8 cellular contexts compared by ENCODE assay signal in the genomic region with DNA sequence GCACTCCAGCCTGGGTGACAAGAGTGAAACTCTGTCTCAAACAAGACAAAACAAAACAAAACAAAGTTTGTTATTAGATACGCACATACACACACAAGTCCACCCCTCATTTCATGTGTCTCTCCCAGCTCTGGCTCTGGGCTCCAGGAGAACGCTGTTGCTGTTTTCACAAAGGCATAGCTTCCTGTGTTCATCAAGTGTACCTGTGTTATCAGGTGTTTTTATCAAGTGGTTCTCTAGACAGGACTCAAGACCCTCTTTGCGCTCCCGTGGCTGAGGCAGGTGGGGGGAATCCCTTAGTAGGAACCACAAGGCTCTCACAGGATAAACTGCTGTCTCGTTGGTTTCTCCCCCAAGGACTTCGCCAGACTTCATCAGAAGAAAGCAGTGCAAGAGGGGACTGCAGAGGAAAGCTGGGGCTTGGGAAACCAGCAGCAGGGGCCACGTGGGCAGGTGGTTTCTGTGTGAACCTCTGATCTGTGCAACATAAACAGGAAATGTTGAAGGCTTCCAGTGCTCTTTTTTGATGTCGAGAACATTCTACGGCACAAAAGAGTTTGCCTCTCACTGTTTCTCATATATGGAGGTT. TPM values are rescaled to one million over a fixed set of nuclear protein-coding genes. Genes with fewer than 3 reads are reported as not detected.
DNase-seq lines count a peak whose midpoint lies in the region; ATAC-seq and TF ChIP-seq lines count a peak whose summit lies in the region.

No MANE protein-coding gene starts in this region.

- peaks cover 36% of the 10 kb centered on the region for H3K4me1 Mint-ChIP-seq in type B pancreatic cell (ENCODE audit: unreplicated experiment)

- H3K9me3 ChIP-seq in neuronal stem cell (replicated peaks in 1 of 2; ENCODE audit: control insufficient read depth in 2 of 2, insufficient read depth in 1 of 2, low read depth in 1 of 2, low read length in 2 of 2): no peaks in the 10 kb centered on the region

- WGBS in neuronal stem cell (ENCODE audit: extremely low coverage in 2 of 2, insufficient read length in 2 of 2, insufficient replicate concordance in 1 of 2), 2 donors: no CpG with 5 or more reads among the region's 9 CpGs

- no peak overlapping the region for H4K8ac ChIP-seq in neuronal stem cell (ENCODE audit: low read depth, low read length)

- H3K18ac ChIP-seq in neuronal stem cell (ENCODE audit: low read length): no peak overlapping the region

- no peak overlapping the region for H3K4ac ChIP-seq in neuronal stem cell (ENCODE audit: low read length)

- H2AK5ac ChIP-seq in neuronal stem cell (ENCODE audit: low read depth, low read length): no peak overlapping the region

- H3K9me3 Mint-ChIP-seq in type B pancreatic cell: no peaks in the 10 kb centered on the region

- no peak overlapping the region for H3K27ac Mint-ChIP-seq in type B pancreatic cell

- peak overlapping the region; percentile 52 for H3K4me3 Mint-ChIP-seq in type B pancreatic cell

- no peak overlapping the region for H3K23ac ChIP-seq in neuronal stem cell (ENCODE audit: low read depth, low read length, poor library complexity)

- H3K27me3 Mint-ChIP-seq in type B pancreatic cell: peaks cover 1% of the 10 kb centered on the region

- no peaks in the 10 kb centered on the region for H3K79me1 ChIP-seq in neuronal stem cell (ENCODE audit: low read depth, low read length)

- TF ChIP-seq CTCF in type B pancreatic cell (conservative IDR thresholded peaks at IDR 0.05): no peak

- H2BK12ac ChIP-seq in neuronal stem cell (ENCODE audit: low read length): no peak overlapping the region

- H3K4me2 ChIP-seq in neuronal stem cell (ENCODE audit: insufficient read depth, low read length, poor library complexity, severe bottlenecking): no peak overlapping the region

- no peak overlapping the region for H3K9ac ChIP-seq in neuronal stem cell (ENCODE audit: low read depth, low read length, poor library complexity)

- H2BK120ac ChIP-seq in neuronal stem cell (ENCODE audit: low read depth, low read length): no peak overlapping the region

- H2BK5ac ChIP-seq in neuronal stem cell (ENCODE audit: low read length): no peak overlapping the region

- H3K36me3 ChIP-seq in neuronal stem cell (replicated peaks in 1 of 2; ENCODE audit: control insufficient read depth in 2 of 2, insufficient read depth in 2 of 2, low read length in 2 of 2): no peaks in the 10 kb centered on the region

- no peak overlapping the region for H2BK15ac ChIP-seq in neuronal stem cell (ENCODE audit: low read length)

- ATAC-seq in GM18502 (IDR thresholded peaks at IDR 0.05; ENCODE audit: poor library complexity, unreplicated experiment) (peak; percentile 70), HG03097 (IDR thresholded peaks at IDR 0.05; ENCODE audit: low FRiP score, unreplicated experiment) (peak; percentile 47)

- peak; percentile 60 to 69 for DNase-seq in activated CD8-positive, alpha-beta memory T cell treated with anti-CD3 and anti-CD28 coated beads for 4 hours (ENCODE audit: low read depth in 2 of 2)
- DNase-seq in lung microvascular endothelial cell (ENCODE audit: low read depth in 2 of 2) (peak; percentile 40 to 75), type B pancreatic cell (ENCODE audit: extremely low spot score, unreplicated experiment) (no peak), AG08396 (ENCODE audit: low spot score) (no peak), SKM-1 (lab: John Stamatoyannopoulos, UW; ENCODE audit: unreplicated experiment) (no peak), neuronal stem cell (ENCODE audit: low spot score) (no peak)

- peaks cover 2 to 7% of the 10 kb centered on the region in 2 donors for H3K4me1 ChIP-seq in neuronal stem cell (ENCODE audit: control insufficient read depth in 2 of 2, insufficient read depth in 1 of 2, low read depth in 1 of 2, low read length in 2 of 2)

- no peak overlapping the region for H3K4me3 ChIP-seq in neuronal stem cell (ENCODE audit: low read length in 2 of 2)

- H3K36me3 Mint-ChIP-seq in type B pancreatic cell: no peaks in the 10 kb centered on the region

- H3K14ac ChIP-seq in neuronal stem cell (ENCODE audit: low read length): no peak overlapping the region

- H3K27ac ChIP-seq in neuronal stem cell (replicated peaks; ENCODE audit: low read length): no peak overlapping the region

- H3K27me3 ChIP-seq in neuronal stem cell (ENCODE audit: control insufficient read depth in 3 of 3, insufficient read depth in 3 of 3, low read depth in 1 of 3, low read length in 3 of 3): peaks cover 0 to 20% (median 0%) of the 10 kb centered on the region in 3 experiments

- no peak overlapping the region for H2AFZ ChIP-seq in neuronal stem cell (ENCODE audit: low read length)

- H4K91ac ChIP-seq in neuronal stem cell (ENCODE audit: low read depth, low read length, poor library complexity): no peak overlapping the region

RNA-seq across cellular contexts. Expression of a gene that starts 6.9 kb away (rescaled TPM):
- total RNA-seq in lung microvascular endothelial cell: 147 and 434 TPM in 2 replicates
- total RNA-seq in type B pancreatic cell (ENCODE audit: low replicate concordance): 25.7 and 37.5 TPM in 2 replicates
- polyA plus RNA-seq in neuronal stem cell (2013, experiment 1 of 2): 21.8 TPM
- polyA plus RNA-seq in neuronal stem cell (2013, experiment 2 of 2): 21.1 TPM

RNA-seq across cellular contexts. Expression of a gene that starts 33.7 kb away (rescaled TPM):
- total RNA-seq in lung microvascular endothelial cell (2.4 and 144 TPM in 2 replicates), type B pancreatic cell (ENCODE audit: low replicate concordance) (0.57 and 1.6 TPM in 2 replicates)
- polyA plus RNA-seq in neuronal stem cell (2013, experiment 1 of 2): not detected
- not detected for polyA plus RNA-seq in neuronal stem cell (2013, experiment 2 of 2)

Comparison
In these comparisons a context has a peak if more than half of its experiments do, and no peak if none do; other contexts are left out.
1. DNase-seq: peak in activated CD8-positive, alpha-beta memory T cell treated with anti-CD3 and anti-CD28 coated beads for 4 hours (2 of 2) and lung microvascular endothelial cell (2 of 2); none in type B pancreatic cell (single experiment), AG08396 (single experiment), SKM-1 (single experiment) and neuronal stem cell (single experiment).